In the genomic region with DNA sequence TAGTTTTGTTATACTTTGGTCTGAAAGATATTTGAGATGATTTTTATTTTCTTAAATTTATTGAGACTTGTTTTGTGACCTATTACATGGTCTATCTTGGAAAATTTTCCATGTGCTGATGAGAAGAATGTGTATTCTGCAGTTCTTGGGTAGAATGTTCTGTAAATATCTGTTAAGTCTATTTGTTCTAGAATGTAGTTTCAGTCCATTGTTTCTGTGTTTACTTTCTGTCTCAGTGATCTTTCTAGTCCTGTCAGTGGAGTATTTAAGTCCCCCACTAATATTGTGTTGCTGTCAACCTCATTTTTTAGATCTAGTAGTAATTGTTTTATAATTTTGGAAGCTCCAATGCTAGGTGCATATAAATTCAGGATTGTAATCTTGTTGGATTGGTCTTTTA, we compare ENCODE assay signal across 15 cellular contexts. TPM values are rescaled to one million over a fixed set of nuclear protein-coding genes. Genes with fewer than 3 reads are reported as not detected.
A peak's percentile ranks its signal among the peaks of the same experiment; 100 is the strongest.
DNase-seq lines count a peak whose midpoint lies in the region; ATAC-seq, FAIRE-seq and TF ChIP-seq lines count a peak whose summit lies in the region.
"Had no signal": no experiment of that assay in that cellular context is flagged by ENCODE, and none has a peak within 500 bp of the region (broad histone marks: within the 10 kb centered on the region; RNA-seq: fewer than 3 reads in every experiment).

No MANE protein-coding gene starts in this region.

- H3K27me3 ChIP-seq in H9 (ENCODE audit: insufficient read depth, low read length) (no peaks in the 10 kb centered on the region), endodermal cell (ENCODE audit: control insufficient read depth, insufficient read depth, low read length, poor library complexity, severe bottlenecking) (no peaks in the 10 kb centered on the region), upper lobe of right lung (no peaks in the 10 kb centered on the region)

- no peaks in the 10 kb centered on the region for H3K27me3 Mint-ChIP-seq in H9 (ENCODE audit: low read depth)
- no peaks in the 10 kb centered on the region for H3K27me3 Mint-ChIP-seq in endodermal cell (ENCODE audit: insufficient read depth)

- H3K9me3 Mint-ChIP-seq in H9 (peaks cover 44 to 51% of the 10 kb centered on the region in 2 experiments), endodermal cell (peaks cover 85% of the 10 kb centered on the region)

- H3K9me3 ChIP-seq in H9 (ENCODE audit: control insufficient read depth, low read depth, low read length) (no peaks in the 10 kb centered on the region), endodermal cell (ENCODE audit: control insufficient read depth, low read length) (peaks cover 67% of the 10 kb centered on the region), upper lobe of right lung (no peaks in the 10 kb centered on the region)
- H3K9me3 ChIP-seq: HAP-1 had no signal

- no peaks in the 10 kb centered on the region for H3K23me2 ChIP-seq in H9 (ENCODE audit: insufficient read length, low read depth, low read length, poor library complexity, severe bottlenecking)

- no peak overlapping the region for H4K91ac ChIP-seq in H9 (ENCODE audit: insufficient read length, low read depth, low read length)

- H3K4me3 Mint-ChIP-seq in H9: no peak overlapping the region
- no peak overlapping the region for H3K4me3 Mint-ChIP-seq in endodermal cell
- H3K4me3 Mint-ChIP-seq: CD4-positive, alpha-beta T cell had no signal

- H3K4me1 ChIP-seq in H9 (ENCODE audit: insufficient read depth, low read length) (no peaks in the 10 kb centered on the region), endodermal cell (ENCODE audit: control insufficient read depth, insufficient read depth, low read length) (no peaks in the 10 kb centered on the region), upper lobe of right lung (no peaks in the 10 kb centered on the region)
- H3K4me1 ChIP-seq: HAP-1 had no signal

- H3K36me3 ChIP-seq in endodermal cell (ENCODE audit: control insufficient read depth, insufficient read depth, low read length) (no peaks in the 10 kb centered on the region), upper lobe of right lung (no peaks in the 10 kb centered on the region)
- H3K36me3 ChIP-seq: HAP-1 had no signal

- no peak overlapping the region for H3K4ac ChIP-seq in H9 (ENCODE audit: low read depth, low read length)

- no peak overlapping the region for H3K4me2 ChIP-seq in H9 (ENCODE audit: insufficient read depth, insufficient read length, low read length)
- H3K4me2 ChIP-seq: KMS-11 had no signal

- H3K4me1 Mint-ChIP-seq in H9: peaks cover 27% of the 10 kb centered on the region in 2 experiments
- peaks cover 3% of the 10 kb centered on the region for H3K4me1 Mint-ChIP-seq in endodermal cell

- no peak overlapping the region for H2AFZ ChIP-seq in H9 (ENCODE audit: low read length)

- intact Hi-C loops in upper lobe of right lung (cut with DNase I): no loop called here

- no peak overlapping the region for H2BK20ac ChIP-seq in H9 (ENCODE audit: low read depth, low read length, poor library complexity, severe bottlenecking)

- no peak overlapping the region for H3K18ac ChIP-seq in H9 (ENCODE audit: insufficient read length, low read depth, low read length)

- H3K79me1 ChIP-seq in H9 (ENCODE audit: insufficient read depth, low read depth, low read length, poor library complexity, severe bottlenecking): no peaks in the 10 kb centered on the region

- H2BK15ac ChIP-seq in H9 (ENCODE audit: low read depth, low read length): no peak overlapping the region

- no peak overlapping the region for H2BK120ac ChIP-seq in H9 (ENCODE audit: low read depth, low read length, poor library complexity, severe bottlenecking)

- no peak overlapping the region for H2AK5ac ChIP-seq in H9 (ENCODE audit: insufficient read length, low read length)

- H3K9ac ChIP-seq in H9 (ENCODE audit: extremely low read depth, insufficient read length, low read length) (no peak overlapping the region), endodermal cell (ENCODE audit: extremely low read depth, low read length, poor library complexity, severe bottlenecking) (no peak overlapping the region)
- H3K9ac ChIP-seq: KMS-11 had no signal

- ATAC-seq in upper lobe of right lung (no peak), GM18498 (IDR thresholded peaks at IDR 0.05; ENCODE audit: unreplicated experiment) (no peak)

- TF ChIP-seq POLR2A in H54 (IDR thresholded peaks at IDR 0.05; ENCODE audit: low read depth, low read length): no peak

- no peak overlapping the region for H3K14ac ChIP-seq in H9 (ENCODE audit: insufficient read depth, low read length)

- H4K5ac ChIP-seq in H9 (ENCODE audit: insufficient read length, low read depth, low read length): no peak overlapping the region

- no peak overlapping the region for H3T11ph ChIP-seq in H9 (ENCODE audit: low read length)

- peaks cover 13 to 51% (median 15%) of the 10 kb centered on the region in 3 experiments for H3K36me3 Mint-ChIP-seq in H9 (ENCODE audit: insufficient read depth in 1 of 3, low read depth in 3 of 3)
- H3K36me3 Mint-ChIP-seq in endodermal cell (ENCODE audit: low read depth): peaks cover 7% of the 10 kb centered on the region

- TF ChIP-seq CTCF in H9 (conservative IDR thresholded peaks at IDR 0.05) (no peak), endodermal cell (conservative IDR thresholded peaks at IDR 0.05) (no peak), upper lobe of right lung (IDR thresholded peaks at IDR 0.05) (no peak)

- H3K56ac ChIP-seq in H9 (ENCODE audit: insufficient read length, low read depth, low read length): no peak overlapping the region

- no peak for FAIRE-seq in H54 (lab: Jason Lieb, UNC)
- FAIRE-seq: G401.6, GM12891, GM18507 had no signal

- peak overlapping the region; percentile 47 for H3K4me3 ChIP-seq in endodermal cell (ENCODE audit: low read length)
- H3K4me3 ChIP-seq in upper lobe of right lung: no peak overlapping the region
- H3K4me3 ChIP-seq: HAP-1 had no signal

- no peak overlapping the region for H4K8ac ChIP-seq in H9 (replicated peaks; ENCODE audit: insufficient read length, low read depth, low read length)

- peak overlapping the region in 2 of 3 experiments; percentile 19 to 88; a peak in 1 of 7 replicates for H3K27ac Mint-ChIP-seq in H9
- H3K27ac Mint-ChIP-seq in endodermal cell: no peak overlapping the region
- H3K27ac Mint-ChIP-seq: CD4-positive, alpha-beta T cell had no signal

- H3K23ac ChIP-seq in H9 (ENCODE audit: insufficient read length, low read depth, low read length): no peak overlapping the region

- H2BK5ac ChIP-seq in H9 (ENCODE audit: insufficient read length, low read length): no peak overlapping the region

- no peak overlapping the region for H2BK12ac ChIP-seq in H9 (ENCODE audit: insufficient read length, low read depth, low read length)

- DNase-seq in DMS53 (lab: John Stamatoyannopoulos, UW) (peak; percentile 85), H9 (no peak), endodermal cell (no peak), H54 (ENCODE audit: insufficient read length, low spot score) (no peak), upper lobe of right lung (no peak)
- DNase-seq: AML-193; CD4-positive, alpha-beta T cell; GOT3 had no signal

- H4K20me1 ChIP-seq in H9 (ENCODE audit: control insufficient read depth, insufficient read depth, insufficient read length): no peaks in the 10 kb centered on the region

- H3K27ac ChIP-seq in H9 (ENCODE audit: insufficient read length, low read depth, low read length) (no peak overlapping the region), endodermal cell (ENCODE audit: low read depth, low read length) (no peak overlapping the region), upper lobe of right lung (no peak overlapping the region)
- H3K27ac ChIP-seq: C4-2B, KMS-11 had no signal

- H3K79me2 ChIP-seq in H9 (ENCODE audit: insufficient read depth, low read length): no peaks in the 10 kb centered on the region

RNA-seq across cellular contexts. Expression of gene SCAF11, which starts 30.4 kb away (rescaled TPM):
- total RNA-seq in H9 (2021) (85.0 and 90.8 TPM in 2 replicates), endodermal cell (100 to 1,000 TPM in 1 of 2 donors, 10 to 100 TPM in 1; 99.6 to 116 TPM), upper lobe of right lung (119 TPM)
- 58.9 TPM for polyA plus RNA-seq in endodermal cell (2013, experiment 1 of 2)
- polyA plus RNA-seq in endodermal cell (2013, experiment 2 of 2): 65.4 TPM
